In the genomic region with DNA sequence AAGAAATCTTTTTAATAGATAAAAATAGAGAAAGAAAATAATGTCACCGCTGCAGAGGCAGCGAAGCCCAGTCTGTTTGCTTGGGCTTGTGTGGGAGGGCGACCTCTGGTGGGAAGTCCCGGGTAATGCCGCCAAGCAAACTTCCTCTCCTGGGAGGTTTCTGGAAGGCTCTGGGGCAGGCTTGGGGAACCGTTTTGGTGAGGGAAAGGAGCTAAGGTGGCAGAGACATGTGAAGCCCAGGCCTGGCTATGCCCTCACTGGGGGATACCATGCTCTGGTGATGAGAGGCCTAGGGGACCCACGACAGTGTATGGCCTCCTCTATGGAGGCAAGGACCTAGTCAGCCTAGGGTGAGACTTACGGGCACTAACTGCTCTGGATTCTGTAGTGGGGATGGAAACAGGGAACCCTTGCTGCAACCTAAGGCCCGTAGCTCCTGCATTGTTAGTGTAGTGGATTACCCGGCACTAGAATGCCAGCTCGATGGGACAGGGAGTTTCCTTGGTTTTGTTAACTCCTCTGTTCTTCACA, we compare ENCODE assay signal across 9 cellular contexts.
DNase-seq lines count a peak whose midpoint lies in the region; ATAC-seq and TF ChIP-seq lines count a peak whose summit lies in the region.
"Had no signal": no experiment of that assay in that cellular context is flagged by ENCODE, and none has a peak within 500 bp of the region (broad histone marks: within the 10 kb centered on the region; RNA-seq: fewer than 3 reads in every experiment).

No MANE protein-coding gene starts in this region.

- DNase-seq in A673 (ENCODE audit: low spot score): peak; percentile 55
- peak; percentile 12 for DNase-seq in NCI-H748 treated with DMSO at 0.1 percent for 48 hours (lab: John Stamatoyannopoulos, UW)
- DNase-seq in activated T-cell treated with anti-CD3 and anti-CD28 coated beads, Interleukin-2, amount 50 U/mL, for 72 hours: peak; percentile 28 to 49
- DNase-seq in foreskin keratinocyte: peak in 1 of 2 donors; percentile 43
- peak in 53 of 56 donors; percentile 10 to 86 (median 49) for DNase-seq in nucleus accumbens (lab: John Stamatoyannopoulos, UW)
- no peak for DNase-seq in vagina (ENCODE audit: extremely low spot score in 2 of 2)

- H3K4me1 ChIP-seq in A673 (ENCODE audit: insufficient read depth, low read length, poor library complexity, severe bottlenecking) (no peaks in the 10 kb centered on the region), foreskin keratinocyte (no peaks in the 10 kb centered on the region), vagina (peaks cover 17% of the 10 kb centered on the region)

- no peak for TF ChIP-seq POLR2A in vagina (IDR thresholded peaks at IDR 0.05)

- peak; percentile 65 for ATAC-seq in HG02970 (IDR thresholded peaks at IDR 0.05; ENCODE audit: low FRiP score, unreplicated experiment)
- ATAC-seq in activated T-cell treated with anti-CD3 and anti-CD28 coated beads, Interleukin-2, amount 50 U/mL, for 72 hours (replicated peaks in 1 of 2): no peak
- ATAC-seq in foreskin keratinocyte: peak; percentile 84

- peaks cover 0 to 6% of the 10 kb centered on the region in 2 donors for H3K9me3 Mint-ChIP-seq in activated T-cell treated with anti-CD3 and anti-CD28 coated beads, Interleukin-2, amount 50 U/mL, for 72 hours

- intact Hi-C loops in A673 (cut with micrococcal nuclease; ENCODE audit: unreplicated experiment): loop anchor here (1.0 to 10.0 kb wide), 4 partner anchors 266 to 1078 kb away; no protein-coding TSS in a partner anchor
- intact Hi-C loops in vagina (cut with DNase I): loop anchor here (5.0 kb wide), 1 partner anchor 639 kb away; no protein-coding TSS in a partner anchor

- TF ChIP-seq CTCF in A673 (conservative IDR thresholded peaks at IDR 0.05; ENCODE audit: low read depth, low read length) (peak; percentile 88), GM12873 (IDR thresholded peaks at IDR 0.05; ENCODE audit: insufficient read depth, low read depth, low read length, missing control alignments) (peak; percentile 90), foreskin keratinocyte (conservative IDR thresholded peaks at IDR 0.05) (peak; percentile 92), vagina (IDR thresholded peaks at IDR 0.05) (peak; percentile 72 to 93 (median 88))

- no peak overlapping the region for H3K4me3 Mint-ChIP-seq in activated T-cell treated with anti-CD3 and anti-CD28 coated beads, Interleukin-2, amount 50 U/mL, for 72 hours

- no peak overlapping the region for H3K27ac Mint-ChIP-seq in activated T-cell treated with anti-CD3 and anti-CD28 coated beads, Interleukin-2, amount 50 U/mL, for 72 hours

- CTCF ChIA-PET in A673 (lab: Charles Lee): interaction anchor here (1.0 to 1.9 kb wide), 3 partner anchors 267 to 968 kb away, joined by 4 to 6 read pairs (median 6); no protein-coding TSS in a partner anchor

- peaks cover 7% of the 10 kb centered on the region for H3K27me3 Mint-ChIP-seq in activated T-cell treated with anti-CD3 and anti-CD28 coated beads, Interleukin-2, amount 50 U/mL, for 72 hours (ENCODE audit: low read depth)

- no peaks in the 10 kb centered on the region for H3K9me3 ChIP-seq in A673 (ENCODE audit: low read depth, low read length, poor library complexity, severe bottlenecking)
- no peaks in the 10 kb centered on the region for H3K9me3 ChIP-seq in vagina

- POLR2A ChIA-PET in A673 (lab: Charles Lee; ENCODE audit: low non-redundant PET): no interaction called here

- no peaks in the 10 kb centered on the region for H3K4me1 Mint-ChIP-seq in activated T-cell treated with anti-CD3 and anti-CD28 coated beads, Interleukin-2, amount 50 U/mL, for 72 hours (ENCODE audit: low read depth)

- H3K36me3 Mint-ChIP-seq in activated T-cell treated with anti-CD3 and anti-CD28 coated beads, Interleukin-2, amount 50 U/mL, for 72 hours (ENCODE audit: insufficient read depth in 2 of 2): peaks cover 1 to 2% of the 10 kb centered on the region in 2 donors

- H3K27me3 ChIP-seq in A673 (replicated peaks; ENCODE audit: insufficient read depth, low read depth, low read length, poor library complexity): peaks cover 7% of the 10 kb centered on the region
- H3K27me3 ChIP-seq in foreskin keratinocyte: peaks cover 11% of the 10 kb centered on the region
- H3K27me3 ChIP-seq in vagina: no peaks in the 10 kb centered on the region

- BruUV-seq in A673 (replicated peaks; lab: Mats Ljungman, UMichigan): no TSS peak

- H3K36me3 ChIP-seq in A673 (ENCODE audit: insufficient read depth, low read length, poor library complexity, severe bottlenecking) (no peaks in the 10 kb centered on the region), vagina (no peaks in the 10 kb centered on the region)

- H3K4me3 ChIP-seq in A673 (ENCODE audit: low read depth, low read length, poor library complexity, severe bottlenecking) (no peak overlapping the region), vagina (no peak overlapping the region)
- H3K4me3 ChIP-seq: skin epidermis had no signal

- H3K27ac ChIP-seq in A673 (ENCODE audit: low read depth, low read length, poor library complexity, severe bottlenecking) (no peak overlapping the region), foreskin keratinocyte (no peak overlapping the region), vagina (peak overlapping the region; percentile 53)
- H3K27ac ChIP-seq: skin epidermis had no signal

Comparison
In these comparisons a context has a peak if more than half of its experiments do, and no peak if none do; other contexts are left out.
1. DNase-seq: peak in A673 (single experiment), NCI-H748 treated with DMSO at 0.1 percent for 48 hours (single experiment), activated T-cell treated with anti-CD3 and anti-CD28 coated beads, Interleukin-2, amount 50 U/mL, for 72 hours (2 of 2) and nucleus accumbens (53 of 56); none in vagina (0 of 2).
2. ATAC-seq: peak in HG02970 (single experiment) and foreskin keratinocyte (single experiment); none in activated T-cell treated with anti-CD3 and anti-CD28 coated beads, Interleukin-2, amount 50 U/mL, for 72 hours (0 of 2).
3. Peak in every context shown above with its lines, with median percentiles within 50 percentile points of each other: CTCF ChIP-seq.